In genomic region chr1:145979746-145980435, GRCh38 we compare ENCODE assay signal across 8 cellular contexts. TPM values are rescaled to one million over a fixed set of nuclear protein-coding genes. Genes with fewer than 3 reads are reported as not detected.
DNase-seq lines count a peak whose midpoint lies in the region; ATAC-seq, FAIRE-seq and TF ChIP-seq lines count a peak whose summit lies in the region.

No MANE protein-coding gene starts in this region.

- TSS peak; percentile 81 for BruUV-seq in PC-9 (replicated peaks; lab: Mats Ljungman, UMichigan)

- no peaks in the 10 kb centered on the region for H3K9me3 ChIP-seq in BE2C
- H3K9me3 ChIP-seq in PC-9 (ENCODE audit: insufficient read depth, low read depth) = no peaks in the 10 kb centered on the region
- no peaks in the 10 kb centered on the region for H3K9me3 ChIP-seq in fibroblast of lung (ENCODE audit: control insufficient read depth, insufficient read depth, low read depth, low read length)
- no peaks in the 10 kb centered on the region for H3K9me3 ChIP-seq in smooth muscle cell (replicated peaks; ENCODE audit: low read depth)

- no peaks in the 10 kb centered on the region for H4K20me1 ChIP-seq in PC-9 (ENCODE audit: insufficient read depth)
- no peaks in the 10 kb centered on the region for H4K20me1 ChIP-seq in fibroblast of lung (ENCODE audit: control insufficient read depth, extremely low read depth, insufficient read depth, low read length)
- no peaks in the 10 kb centered on the region for H4K20me1 ChIP-seq in smooth muscle cell (ENCODE audit: low read depth)

- POLR2A ChIA-PET in PC-9 (lab: Charles Lee; ENCODE audit: unreplicated experiment) = interaction anchor here (0.5 to 0.7 kb wide), 9 partner anchors 10 to 88 kb away, joined by 3 to 20 read pairs (median 6); no protein-coding TSS in a partner anchor

- intact Hi-C loops in PC-9 (cut with micrococcal nuclease; ENCODE audit: unreplicated experiment) = loop anchor here (1.0 to 5.0 kb wide), 5 partner anchors 16 to 88 kb away; partner anchors contain the start of genes PEX11B and TXNIP

- H3F3A ChIP-seq in PC-9 (ENCODE audit: insufficient read depth, low read depth) (peaks cover 28% of the 10 kb centered on the region), smooth muscle cell (ENCODE audit: low read depth) (peaks cover 15% of the 10 kb centered on the region)

- DNase-seq in BE2C = no peak
- peak in 1 of 2 experiments; percentile 55 for DNase-seq in PC-9
- peak in 1 of 2 donors; percentile 52 for DNase-seq in fibroblast of lung (ENCODE audit: low read depth in 2 of 2)
- no peak for DNase-seq in smooth muscle cell (lab: John Stamatoyannopoulos, UW; ENCODE audit: unreplicated experiment)
- no peak for DNase-seq in frontal cortex (ENCODE audit: low spot score in 2 of 2)
- no peak for DNase-seq in KG1 (lab: John Stamatoyannopoulos, UW)
- DNase-seq in foreskin fibroblast = no peak

- H3K36me3 ChIP-seq in BE2C (no peaks in the 10 kb centered on the region), PC-9 (ENCODE audit: low read depth) (no peaks in the 10 kb centered on the region), fibroblast of lung (ENCODE audit: control insufficient read depth, insufficient read depth, low read length) (no peaks in the 10 kb centered on the region), smooth muscle cell (ENCODE audit: low read depth) (no peaks in the 10 kb centered on the region)

- H2AFZ ChIP-seq in PC-9 = no peak overlapping the region; the same call in 1 of the 2 replicates
- no peak overlapping the region for H2AFZ ChIP-seq in fibroblast of lung (ENCODE audit: low read length)
- H2AFZ ChIP-seq in smooth muscle cell (ENCODE audit: low read depth) = no peak overlapping the region

- H3K79me2 ChIP-seq in PC-9 (ENCODE audit: low read depth) = no peaks in the 10 kb centered on the region
- no peaks in the 10 kb centered on the region for H3K79me2 ChIP-seq in fibroblast of lung (ENCODE audit: control insufficient read depth, insufficient read depth, low read length)
- H3K79me2 ChIP-seq in smooth muscle cell (ENCODE audit: low read depth) = no peaks in the 10 kb centered on the region

- H3K27ac ChIP-seq in PC-9 = peak overlapping the region; percentile 100
- peak overlapping the region; percentile 87 for H3K27ac ChIP-seq in fibroblast of lung (ENCODE audit: insufficient read depth, low read length)
- H3K27ac ChIP-seq in smooth muscle cell (ENCODE audit: low read depth) = peak overlapping the region; percentile 99

- WGBS in smooth muscle cell (ENCODE audit: low lambda C conversion rate) = 53% methylated on average over 7 of the region's 7 CpGs

- peaks cover 22% of the 10 kb centered on the region for H3K4me1 ChIP-seq in BE2C
- peaks cover 54% of the 10 kb centered on the region for H3K4me1 ChIP-seq in PC-9 (replicated peaks; ENCODE audit: insufficient read depth)
- H3K4me1 ChIP-seq in fibroblast of lung (ENCODE audit: control insufficient read depth, extremely low read depth, insufficient read depth, low read length) = peaks cover 21% of the 10 kb centered on the region
- peaks cover 23% of the 10 kb centered on the region for H3K4me1 ChIP-seq in smooth muscle cell (ENCODE audit: low read depth)

- no peaks in the 10 kb centered on the region for H3K9me2 ChIP-seq in PC-9 (ENCODE audit: insufficient read depth)

- TF ChIP-seq CTCF in BE2C (IDR thresholded peaks at IDR 0.05; ENCODE audit: low read depth, low read length) (no peak), PC-9 (conservative IDR thresholded peaks at IDR 0.05) (no peak), fibroblast of lung (conservative IDR thresholded peaks at IDR 0.05 in 1 of 2, IDR thresholded peaks at IDR 0.05 in 1 of 2; ENCODE audit: low read depth in 1 of 2, low read length in 2 of 2) (no peak), smooth muscle cell (IDR thresholded peaks at IDR 0.05; ENCODE audit: borderline replicate concordance, insufficient read depth, poor library complexity, severe bottlenecking) (no peak), foreskin fibroblast (IDR thresholded peaks at IDR 0.05; ENCODE audit: low read depth, low read length) (no peak)

- peak overlapping the region; percentile 19; the same call in 1 of the 2 replicates for H3K4me3 ChIP-seq in BE2C (ENCODE audit: low read depth, low read length)
- no peak overlapping the region for H3K4me3 ChIP-seq in PC-9
- H3K4me3 ChIP-seq in fibroblast of lung (replicated peaks in 1 of 4; ENCODE audit: control extremely low read depth in 1 of 4, insufficient read depth in 1 of 4, low read depth in 3 of 4, low read length in 4 of 4) = peak overlapping the region in 1 of 4 experiments; percentile 28
- peak overlapping the region; percentile 9 for H3K4me3 ChIP-seq in smooth muscle cell
- peak overlapping the region in 1 of 2 donors; percentile 16 for H3K4me3 ChIP-seq in foreskin fibroblast (ENCODE audit: low read depth in 1 of 2, low read length in 2 of 2)

- CTCF ChIA-PET in PC-9 (lab: Charles Lee) = interaction anchor here (0.6 to 4.7 kb wide), 6 partner anchors 27 to 134 kb away, joined by 3 to 24 read pairs (median 5); partner anchors contain the start of genes NUDT17 and PIAS3

- H3K27me3 ChIP-seq in BE2C (no peaks in the 10 kb centered on the region), PC-9 (ENCODE audit: insufficient read depth, low read depth) (no peaks in the 10 kb centered on the region), fibroblast of lung (ENCODE audit: control insufficient read depth, insufficient read depth, low read length) (no peaks in the 10 kb centered on the region), smooth muscle cell (ENCODE audit: low read depth) (no peaks in the 10 kb centered on the region)

- peak; percentile 11 for ATAC-seq in GM21528 (IDR thresholded peaks at IDR 0.05; ENCODE audit: low FRiP score, unreplicated experiment)

- H3K9ac ChIP-seq in fibroblast of lung (ENCODE audit: insufficient read depth, low read length) = no peak overlapping the region
- H3K9ac ChIP-seq in smooth muscle cell (ENCODE audit: low read depth) = peak overlapping the region; percentile 77

- H3K4me2 ChIP-seq in PC-9 (peak overlapping the region; percentile 89), fibroblast of lung (ENCODE audit: extremely low read depth, insufficient read depth, low read length) (peak overlapping the region; percentile 30), smooth muscle cell (peak overlapping the region; percentile 64)

- no peak for FAIRE-seq in frontal cortex (lab: Jason Lieb, UNC)

RNA-seq across cellular contexts. Expression of gene POLR3GL, which starts 15.4 kb away (rescaled TPM):
- 16.8 TPM for polyA plus RNA-seq in BE2C (2012; ENCODE audit: insufficient read depth, insufficient read length, low read depth)
- total RNA-seq in PC-9 (2021) (7.2 and 10.6 TPM in 2 replicates), fibroblast of lung (15.4 and 23.8 TPM in 2 replicates), smooth muscle cell (17.7 and 22.2 TPM in 2 replicates), frontal cortex (14.7 TPM)
- polyA plus RNA-seq in fibroblast of lung (22.6 and 23.3 TPM in 2 replicates), smooth muscle cell (26.4 and 33.6 TPM in 2 replicates)
- 37.3 and 38.6 TPM in 2 replicates for polyA plus RNA-seq in fibroblast of lung (2012)
- polyA minus RNA-seq in fibroblast of lung (ENCODE audit: low replicate concordance) = 7.0 and 10.0 TPM in 2 replicates

RNA-seq across cellular contexts. Expression of gene ANKRD34A, which starts 15.5 kb away (rescaled TPM):
- 7.9 TPM for polyA plus RNA-seq in BE2C (2012; ENCODE audit: insufficient read depth, insufficient read length, low read depth)
- total RNA-seq in PC-9 (2021) (0.33 and 0.50 TPM in 2 replicates), fibroblast of lung (0.26 and 1.2 TPM in 2 replicates), smooth muscle cell (0.36 and 0.49 TPM in 2 replicates), frontal cortex (1.6 TPM)
- polyA plus RNA-seq in fibroblast of lung (1.9 and 2.6 TPM in 2 replicates), smooth muscle cell (1.3 and 2.4 TPM in 2 replicates)
- 2.8 and 4.1 TPM in 2 replicates for polyA plus RNA-seq in fibroblast of lung (2012)
- 2.6 and 4.5 TPM in 2 replicates for polyA minus RNA-seq in fibroblast of lung (ENCODE audit: low replicate concordance)

RNA-seq across cellular contexts. Expression of gene TXNIP, which starts 16.5 kb away (rescaled TPM):
- polyA plus RNA-seq in BE2C (2012; ENCODE audit: insufficient read depth, insufficient read length, low read depth) = 13.2 TPM
- total RNA-seq in PC-9 (2021) (95.7 and 131 TPM in 2 replicates), fibroblast of lung (361 and 773 TPM in 2 replicates), smooth muscle cell (365 and 384 TPM in 2 replicates), frontal cortex (125 TPM)
- polyA plus RNA-seq in fibroblast of lung (61.1 and 204 TPM in 2 replicates), smooth muscle cell (197 and 206 TPM in 2 replicates)
- 27.5 and 83.7 TPM in 2 replicates for polyA plus RNA-seq in fibroblast of lung (2012)
- polyA minus RNA-seq in fibroblast of lung (ENCODE audit: low replicate concordance) = 82.9 and 185 TPM in 2 replicates

RNA-seq across cellular contexts. Expression of gene LIX1L, which starts 22.1 kb away (rescaled TPM):
- 7.6 TPM for polyA plus RNA-seq in BE2C (2012; ENCODE audit: insufficient read depth, insufficient read length, low read depth)
- 0.48 and 0.50 TPM in 2 replicates for total RNA-seq in PC-9 (2021)
- 10.5 and 14.2 TPM in 2 replicates for total RNA-seq in fibroblast of lung
- polyA plus RNA-seq in fibroblast of lung = 63.3 and 65.7 TPM in 2 replicates
- 17.0 and 20.1 TPM in 2 replicates for polyA plus RNA-seq in fibroblast of lung (2012)
- 28.7 and 31.4 TPM in 2 replicates for polyA minus RNA-seq in fibroblast of lung (ENCODE audit: low replicate concordance)
- 23.2 and 32.7 TPM in 2 replicates for total RNA-seq in smooth muscle cell
- 26.2 and 31.1 TPM in 2 replicates for polyA plus RNA-seq in smooth muscle cell
- 17.1 TPM for total RNA-seq in frontal cortex

RNA-seq across cellular contexts. Expression of gene HJV, which starts 41.6 kb away (rescaled TPM):
- not detected for polyA plus RNA-seq in BE2C (2012; ENCODE audit: insufficient read depth, insufficient read length, low read depth)
- not detected in 2 replicates for total RNA-seq in PC-9 (2021)
- not detected in 2 replicates for total RNA-seq in fibroblast of lung
- polyA plus RNA-seq in fibroblast of lung = not detected in 2 replicates
- polyA plus RNA-seq in fibroblast of lung (2012) = not detected in 2 replicates
- polyA minus RNA-seq in fibroblast of lung (ENCODE audit: low replicate concordance) = not detected in 2 replicates
- not detected in 2 replicates for total RNA-seq in smooth muscle cell
- not detected in 2 replicates for polyA plus RNA-seq in smooth muscle cell
- not detected for total RNA-seq in frontal cortex

Comparison
In these comparisons a context has a peak if more than half of its experiments do, and no peak if none do; other contexts are left out.
1. H3K4me2 ChIP-seq: peak in every context shown above with its lines; median percentile 89 in PC-9; 64 in smooth muscle cell; 30 in fibroblast of lung.